14 cellular contexts compared by ENCODE assay signal in the genomic region with DNA sequence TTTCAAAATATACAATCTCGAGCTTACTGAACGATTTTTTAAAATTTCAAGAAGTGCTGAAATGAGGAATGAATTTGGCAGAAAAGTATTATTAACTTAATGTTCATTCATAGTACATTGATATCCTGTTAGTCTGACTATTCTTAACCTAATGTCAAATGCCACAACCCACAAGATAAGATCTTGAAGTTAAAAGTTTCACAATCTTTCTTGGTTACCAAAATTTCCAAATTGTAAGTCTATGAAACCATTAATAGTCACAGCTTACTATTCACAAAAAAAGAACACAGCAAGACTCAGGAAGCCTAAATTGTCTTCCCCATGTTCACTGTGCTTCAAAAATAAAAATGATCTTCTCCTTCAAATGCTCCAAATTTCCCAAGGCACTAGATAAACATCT.
DNase-seq lines count a peak whose midpoint lies in the region; ATAC-seq lines count a peak whose summit lies in the region.
"Had no signal": no experiment of that assay in that cellular context is flagged by ENCODE, and none has a peak within 500 bp of the region (broad histone marks: within the 10 kb centered on the region; RNA-seq: fewer than 3 reads in every experiment).

No MANE protein-coding gene starts in this region.

- peak overlapping the region; percentile 78 for H3K27ac Mint-ChIP-seq in activated T-helper 2 cell treated with anti-CD3 and anti-CD28 coated beads, Interferon-gamma antibody, Interleukin-2, Interleukin-4, amounts not matched to agents 10 μg/mL and 5 μg/mL and 100 μg/mL, durations not matched to agents 14 hours and 24 hours and 36 hours
- peak overlapping the region; percentile 54 to 87 for H3K27ac Mint-ChIP-seq in natural killer cell treated with Interleukin-12 subunit alpha and Interleukin-12 subunit beta and Interleukin-15 and Interleukin-18, amount 100 ng/mL, for 72 hours

- peak overlapping the region; percentile 54 for H3K4me3 Mint-ChIP-seq in activated T-helper 2 cell treated with anti-CD3 and anti-CD28 coated beads, Interferon-gamma antibody, Interleukin-2, Interleukin-4, amounts not matched to agents 10 μg/mL and 5 μg/mL and 100 μg/mL, durations not matched to agents 14 hours and 24 hours and 36 hours (ENCODE audit: low read depth)
- H3K4me3 Mint-ChIP-seq in natural killer cell treated with Interleukin-12 subunit alpha and Interleukin-12 subunit beta and Interleukin-15 and Interleukin-18, amount 100 ng/mL, for 72 hours, result peak overlapping the region; percentile 44

- ATAC-seq in activated CD4-positive, CD25-positive, alpha-beta regulatory T cell treated with anti-CD3 and anti-CD28 coated beads, Interleukin-2, amount 50 U/mL, for 24 hours, result peak; percentile 23 to 37
- ATAC-seq in natural killer cell treated with Interleukin-12 subunit alpha and Interleukin-12 subunit beta and Interleukin-15 and Interleukin-18, amount 100 ng/mL, for 72 hours, result peak in 1 of 2 donors; percentile 54
- ATAC-seq in HG03439 (IDR thresholded peaks at IDR 0.05; ENCODE audit: unreplicated experiment), result no peak
- no peak for ATAC-seq in GM18870 (IDR thresholded peaks at IDR 0.05; ENCODE audit: unreplicated experiment)

- H3K27me3 Mint-ChIP-seq in activated T-helper 2 cell treated with anti-CD3 and anti-CD28 coated beads, Interferon-gamma antibody, Interleukin-2, Interleukin-4, amounts not matched to agents 10 μg/mL and 5 μg/mL and 100 μg/mL, durations not matched to agents 14 hours and 24 hours and 36 hours (ENCODE audit: low read depth), result no peaks in the 10 kb centered on the region
- no peaks in the 10 kb centered on the region for H3K27me3 Mint-ChIP-seq in natural killer cell treated with Interleukin-12 subunit alpha and Interleukin-12 subunit beta and Interleukin-15 and Interleukin-18, amount 100 ng/mL, for 72 hours

- H3K9me3 Mint-ChIP-seq in activated T-helper 2 cell treated with anti-CD3 and anti-CD28 coated beads, Interferon-gamma antibody, Interleukin-2, Interleukin-4, amounts not matched to agents 10 μg/mL and 5 μg/mL and 100 μg/mL, durations not matched to agents 14 hours and 24 hours and 36 hours, result no peaks in the 10 kb centered on the region
- H3K9me3 Mint-ChIP-seq in natural killer cell treated with Interleukin-12 subunit alpha and Interleukin-12 subunit beta and Interleukin-15 and Interleukin-18, amount 100 ng/mL, for 72 hours, result no peaks in the 10 kb centered on the region

- intact Hi-C loops in activated T-helper 2 cell treated with anti-CD3 and anti-CD28 coated beads, Interferon-gamma antibody, Interleukin-2, Interleukin-4, amounts not matched to agents 10 μg/mL and 5 μg/mL and 100 μg/mL, durations not matched to agents 14 hours and 24 hours and 36 hours (cut with micrococcal nuclease), result loop anchor here (2.0 to 5.0 kb wide), 3 partner anchors 169 to 1112 kb away; a partner anchor contains a TSS

- peaks cover 41% of the 10 kb centered on the region for H3K4me1 Mint-ChIP-seq in activated T-helper 2 cell treated with anti-CD3 and anti-CD28 coated beads, Interferon-gamma antibody, Interleukin-2, Interleukin-4, amounts not matched to agents 10 μg/mL and 5 μg/mL and 100 μg/mL, durations not matched to agents 14 hours and 24 hours and 36 hours (ENCODE audit: low read depth)
- peaks cover 23 to 26% of the 10 kb centered on the region in 2 donors for H3K4me1 Mint-ChIP-seq in natural killer cell treated with Interleukin-12 subunit alpha and Interleukin-12 subunit beta and Interleukin-15 and Interleukin-18, amount 100 ng/mL, for 72 hours (ENCODE audit: low read depth in 2 of 2)

- H3K36me3 Mint-ChIP-seq in activated T-helper 2 cell treated with anti-CD3 and anti-CD28 coated beads, Interferon-gamma antibody, Interleukin-2, Interleukin-4, amounts not matched to agents 10 μg/mL and 5 μg/mL and 100 μg/mL, durations not matched to agents 14 hours and 24 hours and 36 hours (ENCODE audit: low read depth), result peaks cover 32% of the 10 kb centered on the region
- peaks cover 7% of the 10 kb centered on the region for H3K36me3 Mint-ChIP-seq in natural killer cell treated with Interleukin-12 subunit alpha and Interleukin-12 subunit beta and Interleukin-15 and Interleukin-18, amount 100 ng/mL, for 72 hours

- no peak for DNase-seq in activated CD4-positive, CD25-positive, alpha-beta regulatory T cell treated with anti-CD3 and anti-CD28 coated beads, Interleukin-2, amount 50 U/mL, for 72 hours
- DNase-seq in M059J (ENCODE audit: low read depth) (peak; percentile 18), NCI-H2107 (lab: John Stamatoyannopoulos, UW) (no peak)
- no peak for DNase-seq in activated T-helper 2 cell treated with anti-CD3 and anti-CD28 coated beads, Interferon-gamma antibody, Interleukin-2, Interleukin-4, amounts not matched to agents 10 μg/mL and 5 μg/mL and 100 μg/mL, durations not matched to agents 14 hours and 24 hours and 36 hours (ENCODE audit: low spot score)
- no peak for DNase-seq in natural killer cell treated with Interleukin-12 subunit alpha and Interleukin-12 subunit beta and Interleukin-15 and Interleukin-18, amount 100 ng/mL, for 72 hours (ENCODE audit: low spot score)
- DNase-seq: dorsolateral prefrontal cortex; mesendoderm; NCI-H1417; NCI-H446 treated with DMSO at 0.1 percent for 48 hours; ovary; stimulated activated CD4-positive, alpha-beta T cell treated with anti-CD3 and anti-CD28 coated beads, Interleukin-12 subunit alpha, Interleukin-12 subunit beta, amount 100 ng/mL, for 4 hours had no signal

Comparison
In these comparisons a context has a peak if more than half of its experiments do, and no peak if none do; other contexts are left out.
1. ATAC-seq: peak in activated CD4-positive, CD25-positive, alpha-beta regulatory T cell treated with anti-CD3 and anti-CD28 coated beads, Interleukin-2, amount 50 U/mL, for 24 hours (2 of 2); none in HG03439 (single experiment) and GM18870 (single experiment).